1 cellular context compared by ENCODE assay signal in genomic region chr3:174958671-174959328, GRCh38.
TF ChIP-seq lines count a peak whose summit lies in the region.

No MANE protein-coding gene starts in this region.

TF ChIP-seq in SK-N-SH, 30 proteins besides CTCF, POLR2A, EP300 and RAD21 (continued from another document):
- TF ChIP-seq MEF2A (IDR thresholded peaks at IDR 0.05; ENCODE audit: borderline replicate concordance, low read depth), result no peak
- TF ChIP-seq, protein P1, sequence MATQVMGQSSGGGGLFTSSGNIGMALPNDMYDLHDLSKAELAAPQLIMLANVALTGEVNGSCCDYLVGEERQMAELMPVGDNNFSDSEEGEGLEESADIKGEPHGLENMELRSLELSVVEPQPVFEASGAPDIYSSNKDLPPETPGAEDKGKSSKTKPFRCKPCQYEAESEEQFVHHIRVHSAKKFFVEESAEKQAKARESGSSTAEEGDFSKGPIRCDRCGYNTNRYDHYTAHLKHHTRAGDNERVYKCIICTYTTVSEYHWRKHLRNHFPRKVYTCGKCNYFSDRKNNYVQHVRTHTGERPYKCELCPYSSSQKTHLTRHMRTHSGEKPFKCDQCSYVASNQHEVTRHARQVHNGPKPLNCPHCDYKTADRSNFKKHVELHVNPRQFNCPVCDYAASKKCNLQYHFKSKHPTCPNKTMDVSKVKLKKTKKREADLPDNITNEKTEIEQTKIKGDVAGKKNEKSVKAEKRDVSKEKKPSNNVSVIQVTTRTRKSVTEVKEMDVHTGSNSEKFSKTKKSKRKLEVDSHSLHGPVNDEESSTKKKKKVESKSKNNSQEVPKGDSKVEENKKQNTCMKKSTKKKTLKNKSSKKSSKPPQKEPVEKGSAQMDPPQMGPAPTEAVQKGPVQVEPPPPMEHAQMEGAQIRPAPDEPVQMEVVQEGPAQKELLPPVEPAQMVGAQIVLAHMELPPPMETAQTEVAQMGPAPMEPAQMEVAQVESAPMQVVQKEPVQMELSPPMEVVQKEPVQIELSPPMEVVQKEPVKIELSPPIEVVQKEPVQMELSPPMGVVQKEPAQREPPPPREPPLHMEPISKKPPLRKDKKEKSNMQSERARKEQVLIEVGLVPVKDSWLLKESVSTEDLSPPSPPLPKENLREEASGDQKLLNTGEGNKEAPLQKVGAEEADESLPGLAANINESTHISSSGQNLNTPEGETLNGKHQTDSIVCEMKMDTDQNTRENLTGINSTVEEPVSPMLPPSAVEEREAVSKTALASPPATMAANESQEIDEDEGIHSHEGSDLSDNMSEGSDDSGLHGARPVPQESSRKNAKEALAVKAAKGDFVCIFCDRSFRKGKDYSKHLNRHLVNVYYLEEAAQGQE (IDR thresholded peaks at IDR 0.05; ENCODE audit: low read depth, low read length), result no peak
- no peak for TF ChIP-seq MAX (IDR thresholded peaks at IDR 0.05; ENCODE audit: low read depth)
